Comparison of ENCODE assay signal across 3 cellular contexts in the genomic region with DNA sequence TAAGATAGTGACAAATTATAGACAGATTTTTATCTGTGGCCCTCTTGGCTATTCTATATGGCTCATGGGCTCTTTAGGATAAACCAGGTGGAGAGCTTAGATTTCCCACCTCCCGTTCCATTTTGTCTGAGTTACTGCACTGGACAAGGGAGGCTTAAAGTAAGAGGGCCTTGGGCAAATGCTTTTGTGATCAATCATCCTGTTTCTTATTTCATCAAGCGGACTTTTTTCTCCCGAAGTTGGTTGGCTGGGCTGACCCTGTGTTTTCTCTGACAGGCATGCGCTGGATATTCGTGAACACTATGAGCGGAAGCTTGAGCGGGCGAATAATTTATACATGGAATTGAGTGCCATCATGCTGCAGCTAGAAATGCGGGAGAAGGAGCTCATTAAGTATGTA.
"Had no signal": no experiment of that assay in that cellular context is flagged by ENCODE, and none has a peak within 500 bp of the region (broad histone marks: within the 10 kb centered on the region; RNA-seq: fewer than 3 reads in every experiment).

No MANE protein-coding gene starts in this region.

- H3K4me3 ChIP-seq: GM12878 had no signal

- DNase-seq: GDM1, GF-D8 had no signal
